Comparison of ENCODE assay signal across 13 cellular contexts in genomic region chr5:40677456-40677855, GRCh38.
DNase-seq lines count a peak whose midpoint lies in the region; ATAC-seq and TF ChIP-seq lines count a peak whose summit lies in the region.
"Had no signal": no experiment of that assay in that cellular context is flagged by ENCODE, and none has a peak within 500 bp of the region (broad histone marks: within the 10 kb centered on the region; RNA-seq: fewer than 3 reads in every experiment).

No MANE protein-coding gene starts in this region.

- H3K4me1 Mint-ChIP-seq in central memory CD8-positive, alpha-beta T cell: peaks cover 75% of the 10 kb centered on the region
- H3K4me1 Mint-ChIP-seq in nephron: peaks cover 31% of the 10 kb centered on the region

- peak overlapping the region; percentile 67 for H3K27ac Mint-ChIP-seq in central memory CD8-positive, alpha-beta T cell (ENCODE audit: low read depth)
- H3K27ac Mint-ChIP-seq in nephron: peak overlapping the region; percentile 68 to 87 (median 73)

- no peak for ATAC-seq in central memory CD8-positive, alpha-beta T cell (replicated peaks; ENCODE audit: extremely low read depth, poor library complexity, severe bottlenecking)
- no peak for ATAC-seq in GM19023 (IDR thresholded peaks at IDR 0.05; ENCODE audit: unreplicated experiment)
- ATAC-seq: SK-N-SH treated with all-trans-retinoic acid at 6 μM for 48 hours had no signal

- DNase-seq in MM.1S: no peak
- no peak for DNase-seq in central memory CD8-positive, alpha-beta T cell (ENCODE audit: low spot score in 2 of 2)
- DNase-seq in central memory CD4-positive, alpha-beta T cell: no peak
- no peak for DNase-seq in EL
- DNase-seq in NCI-H2107 (lab: John Stamatoyannopoulos, UW): no peak
- DNase-seq: Caco-2, cerebellar nuclear complex, NCI-H446 had no signal

- no peaks in the 10 kb centered on the region for H3K27me3 Mint-ChIP-seq in central memory CD8-positive, alpha-beta T cell
- H3K27me3 Mint-ChIP-seq in nephron (ENCODE audit: low read depth): peaks cover 46% of the 10 kb centered on the region
- H3K27me3 Mint-ChIP-seq: IgD-negative memory B cell had no signal

- H2AFZ ChIP-seq in MM.1S (ENCODE audit: low read length): no peak overlapping the region

- H3K9me2 ChIP-seq in MM.1S (replicated peaks; ENCODE audit: insufficient read depth, low read length): no peaks in the 10 kb centered on the region

- no peaks in the 10 kb centered on the region; a peak in 4 of 22 replicates for H3K27me3 ChIP-seq in BLaER1 treated with 17β-estradiol and CSF1 and Interleukin-3, amounts not matched to agents 10 nM and 100 nM
- H3K27me3 ChIP-seq in MM.1S (replicated peaks; ENCODE audit: insufficient read depth, low read length): no peaks in the 10 kb centered on the region

- peak overlapping the region; percentile 88 to 98 (median 92); a peak in 21 of 22 replicates for H3K27ac ChIP-seq in BLaER1 treated with 17β-estradiol and CSF1 and Interleukin-3, amounts not matched to agents 10 nM and 100 nM
- H3K27ac ChIP-seq in MM.1S (ENCODE audit: low read length): no peak overlapping the region

- peak overlapping the region; percentile 71 to 95 (median 87) for H3K4me2 ChIP-seq in BLaER1 treated with 17β-estradiol and CSF1 and Interleukin-3, amounts not matched to agents 10 nM and 100 nM
- H3K4me2 ChIP-seq in MM.1S (ENCODE audit: low read depth, low read length): peak overlapping the region; percentile 86; the same call in 1 of the 2 replicates

- peaks cover 38% of the 10 kb centered on the region for H3K36me3 Mint-ChIP-seq in central memory CD8-positive, alpha-beta T cell (ENCODE audit: insufficient read depth)
- H3K36me3 Mint-ChIP-seq in nephron (ENCODE audit: low read depth): no peaks in the 10 kb centered on the region
- H3K36me3 Mint-ChIP-seq: IgD-negative memory B cell had no signal

- peaks cover 8% of the 10 kb centered on the region for H3K79me2 ChIP-seq in MM.1S (ENCODE audit: low read length)

- H3K4me1 ChIP-seq in BLaER1 treated with 17β-estradiol and CSF1 and Interleukin-3, amounts not matched to agents 10 nM and 100 nM: peaks cover 38 to 54% (median 46%) of the 10 kb centered on the region in 10 experiments
- peaks cover 9% of the 10 kb centered on the region for H3K4me1 ChIP-seq in MM.1S (ENCODE audit: low read length)

- peak overlapping the region; percentile 84 to 99 (median 93); a peak in 20 of 22 replicates for H3K9ac ChIP-seq in BLaER1 treated with 17β-estradiol and CSF1 and Interleukin-3, amounts not matched to agents 10 nM and 100 nM
- no peak overlapping the region for H3K9ac ChIP-seq in MM.1S (ENCODE audit: low read length)

- H3K9me3 Mint-ChIP-seq in central memory CD8-positive, alpha-beta T cell: no peaks in the 10 kb centered on the region
- no peaks in the 10 kb centered on the region for H3K9me3 Mint-ChIP-seq in nephron
- H3K9me3 Mint-ChIP-seq: IgD-negative memory B cell had no signal

- TF ChIP-seq CTCF in MM.1S (IDR thresholded peaks at IDR 0.05; ENCODE audit: low read length): no peak
- TF ChIP-seq CTCF in nephron (IDR thresholded peaks at IDR 0.05; ENCODE audit: unreplicated experiment in 3 of 3): no peak

- H3K9me3 ChIP-seq in BLaER1 treated with 17β-estradiol and CSF1 and Interleukin-3, amounts not matched to agents 10 nM and 100 nM (replicated peaks in 1 of 11): peaks cover 0 to 9% (median 0%) of the 10 kb centered on the region in 11 experiments; a peak in 1 of 22 replicates
- no peaks in the 10 kb centered on the region for H3K9me3 ChIP-seq in MM.1S (replicated peaks; ENCODE audit: insufficient read depth, low read length)
- H3K9me3 ChIP-seq: Caco-2 had no signal

- H4K20me1 ChIP-seq in BLaER1 treated with 17β-estradiol and CSF1 and Interleukin-3, amounts not matched to agents 10 nM and 100 nM: peaks cover 27 to 28% (median 27%) of the 10 kb centered on the region in 11 experiments
- no peaks in the 10 kb centered on the region for H4K20me1 ChIP-seq in MM.1S (ENCODE audit: insufficient read depth, low read length)

- H3K36me3 ChIP-seq in BLaER1 treated with 17β-estradiol and CSF1 and Interleukin-3, amounts not matched to agents 10 nM and 100 nM: peaks cover 10 to 19% (median 16%) of the 10 kb centered on the region in 11 experiments; a peak in 20 of 22 replicates
- H3K36me3 ChIP-seq in MM.1S (replicated peaks; ENCODE audit: insufficient read depth, low read length): no peaks in the 10 kb centered on the region

- H3K4me3 ChIP-seq in BLaER1 treated with 17β-estradiol and CSF1 and Interleukin-3, amounts not matched to agents 10 nM and 100 nM: peak overlapping the region; percentile 74 to 99 (median 96); a peak in 18 of 20 replicates
- no peak overlapping the region for H3K4me3 ChIP-seq in MM.1S (ENCODE audit: low read length)

- peaks cover 26% of the 10 kb centered on the region for H3F3A ChIP-seq in MM.1S (ENCODE audit: insufficient read depth, low read length)

- H3K4me3 Mint-ChIP-seq in central memory CD8-positive, alpha-beta T cell: peak overlapping the region; percentile 42
- H3K4me3 Mint-ChIP-seq in nephron: peak overlapping the region; percentile 51 to 66 (median 61)
